In genomic region chr11:78564037-78564888, GRCh38 we compare ENCODE assay signal across 7 cellular contexts. TPM values are rescaled to one million over a fixed set of nuclear protein-coding genes. Genes with fewer than 3 reads are reported as not detected.
DNase-seq lines count a peak whose midpoint lies in the region; ATAC-seq, FAIRE-seq and TF ChIP-seq lines count a peak whose summit lies in the region.

No MANE protein-coding gene starts in this region.

- TF ChIP-seq CTCF in DND-41 (IDR thresholded peaks at IDR 0.05; ENCODE audit: borderline replicate concordance, extremely low read depth, low read length, poor library complexity, severe bottlenecking) (peak; percentile 74), WI38 (IDR thresholded peaks at IDR 0.05; ENCODE audit: low read depth, low read length) (peak; percentile 26; the same call in 1 of the 2 replicates), pancreas (IDR thresholded peaks at IDR 0.05) (peak; percentile 36 to 78 (median 63))

- peak; percentile 56 for DNase-seq in DND-41
- DNase-seq in NCI-H2171 treated with DMSO at 0.1 percent for 48 hours (lab: John Stamatoyannopoulos, UW), result peak; percentile 75
- DNase-seq in fibroblast of the conjunctiva (ENCODE audit: low read depth), result peak; percentile 66
- DNase-seq in pancreas, result peak in 3 of 6 donors; percentile 9 to 36 (median 36)
- no peak for DNase-seq in NCI-H187 treated with DMSO at 0.1 percent for 48 hours (lab: John Stamatoyannopoulos, UW)

- H3K4me3 ChIP-seq in DND-41 (ENCODE audit: low read depth in 1 of 2, low read length in 2 of 2) (no peak overlapping the region), WI38 (ENCODE audit: low read depth, low read length) (no peak overlapping the region), pancreas (no peak overlapping the region)

- H3K9me3 ChIP-seq in DND-41 (ENCODE audit: insufficient read depth, low read length, severe bottlenecking), result no peaks in the 10 kb centered on the region
- H3K9me3 ChIP-seq in pancreas, result no peaks in the 10 kb centered on the region

- peaks cover 66% of the 10 kb centered on the region for H3K36me3 ChIP-seq in DND-41 (ENCODE audit: insufficient read depth, low read length)
- peaks cover 0 to 6% (median 0%) of the 10 kb centered on the region in 3 donors for H3K36me3 ChIP-seq in pancreas

- peak overlapping the region; percentile 15; the same call in 1 of the 2 replicates for H3K9ac ChIP-seq in DND-41 (ENCODE audit: low read depth, low read length)

- H3K27me3 ChIP-seq in DND-41 (ENCODE audit: insufficient read depth, low read length, poor library complexity) (no peaks in the 10 kb centered on the region), pancreas (no peaks in the 10 kb centered on the region)

- intact Hi-C loops in pancreas (cut with DNase I), result loop anchor here in 1 of 3 donors (5.0 kb wide), 1 partner anchor 337 kb away; no protein-coding TSS in a partner anchor

- ATAC-seq in DND-41 (ENCODE audit: insufficient read depth, low read depth) (peak; percentile 60), GM21786 (IDR thresholded peaks at IDR 0.05; ENCODE audit: unreplicated experiment) (peak; percentile 37), pancreas (peak; percentile 73 to 83 (median 80))

- H3K4me1 ChIP-seq in DND-41 (ENCODE audit: insufficient read depth, low read length) (peaks cover 60% of the 10 kb centered on the region), pancreas (peaks cover 0 to 21% (median 9%) of the 10 kb centered on the region in 3 donors)

- FAIRE-seq in pancreas (lab: Jason Lieb, UNC), result peak; percentile 83

- peak overlapping the region; percentile 10; the same call in 1 of the 2 replicates for H3K4me2 ChIP-seq in DND-41 (ENCODE audit: insufficient read depth, low read length)

- 71 to 79% methylated on average over 4 of the region's 4 CpGs for WGBS in pancreas, 2 donors

- H2AFZ ChIP-seq in DND-41 (ENCODE audit: low read depth, low read length), result no peak overlapping the region

- H3K79me2 ChIP-seq in DND-41 (ENCODE audit: insufficient read depth, low read length), result peaks cover 61% of the 10 kb centered on the region

- no peaks in the 10 kb centered on the region for H4K20me1 ChIP-seq in DND-41 (ENCODE audit: insufficient read depth, low read length)

- peak overlapping the region; percentile 69 for H3K27ac ChIP-seq in DND-41 (ENCODE audit: low read length)
- H3K27ac ChIP-seq in pancreas, result no peak overlapping the region

RNA-seq across cellular contexts. Expression of gene NARS2, which starts 10.4 kb away (rescaled TPM):
- total RNA-seq in pancreas, result 10 to 100 TPM in 1 of 6 donors, 1 to 10 TPM in 5; 5.1 to 10.2 (median 7.0) TPM
- 10 to 100 TPM in 1 of 2 donors, 1 to 10 TPM in 1; 8.4 to 15.0 TPM for polyA plus RNA-seq in pancreas
